1 cellular context compared by ENCODE assay signal in genomic region chr5:179255527-179256228, GRCh38.
TF ChIP-seq lines count a peak whose summit lies in the region.

No MANE protein-coding gene starts in this region.

TF ChIP-seq in HepG2, 621 proteins besides CTCF, POLR2A, EP300 and RAD21 (continued from another document):
- TF ChIP-seq ZNF574 (CRISPR knock-in tag; IDR thresholded peaks at IDR 0.05) (no peak), PHF20 (CRISPR knock-in tag; IDR thresholded peaks at IDR 0.05) (no peak), SNAI1 (CRISPR knock-in tag; IDR thresholded peaks at IDR 0.05; ENCODE audit: borderline replicate concordance) (no peak)
